Comparison of ENCODE assay signal across 8 cellular contexts in genomic region chr2:51810197-51810596, GRCh38.
"Had no signal": no experiment of that assay in that cellular context is flagged by ENCODE, and none has a peak within 500 bp of the region (broad histone marks: within the 10 kb centered on the region; RNA-seq: fewer than 3 reads in every experiment).

No MANE protein-coding gene starts in this region.

- H3K27me3 Mint-ChIP-seq: IgD-negative memory B cell had no signal

- H3K4me3 ChIP-seq: GM23248 had no signal

- H3K27ac ChIP-seq: GM23248, HL-60 had no signal

- H2AFZ ChIP-seq: GM23248 had no signal

- H3K4me3 Mint-ChIP-seq: H9, HFFc6, IgD-negative memory B cell had no signal

- H3K27ac Mint-ChIP-seq: HFFc6, IgD-negative memory B cell had no signal

- DNase-seq: GM23248, H9, HCEC 1CT, HFFc6, KBM-7 had no signal

- H3K4me1 Mint-ChIP-seq: H9 had no signal

- ATAC-seq: HepG2 had no signal

- H3K9ac ChIP-seq: GM23248 had no signal

- H3K36me3 Mint-ChIP-seq: IgD-negative memory B cell had no signal
